Comparison of ENCODE assay signal across 1 cellular context in the genomic region with DNA sequence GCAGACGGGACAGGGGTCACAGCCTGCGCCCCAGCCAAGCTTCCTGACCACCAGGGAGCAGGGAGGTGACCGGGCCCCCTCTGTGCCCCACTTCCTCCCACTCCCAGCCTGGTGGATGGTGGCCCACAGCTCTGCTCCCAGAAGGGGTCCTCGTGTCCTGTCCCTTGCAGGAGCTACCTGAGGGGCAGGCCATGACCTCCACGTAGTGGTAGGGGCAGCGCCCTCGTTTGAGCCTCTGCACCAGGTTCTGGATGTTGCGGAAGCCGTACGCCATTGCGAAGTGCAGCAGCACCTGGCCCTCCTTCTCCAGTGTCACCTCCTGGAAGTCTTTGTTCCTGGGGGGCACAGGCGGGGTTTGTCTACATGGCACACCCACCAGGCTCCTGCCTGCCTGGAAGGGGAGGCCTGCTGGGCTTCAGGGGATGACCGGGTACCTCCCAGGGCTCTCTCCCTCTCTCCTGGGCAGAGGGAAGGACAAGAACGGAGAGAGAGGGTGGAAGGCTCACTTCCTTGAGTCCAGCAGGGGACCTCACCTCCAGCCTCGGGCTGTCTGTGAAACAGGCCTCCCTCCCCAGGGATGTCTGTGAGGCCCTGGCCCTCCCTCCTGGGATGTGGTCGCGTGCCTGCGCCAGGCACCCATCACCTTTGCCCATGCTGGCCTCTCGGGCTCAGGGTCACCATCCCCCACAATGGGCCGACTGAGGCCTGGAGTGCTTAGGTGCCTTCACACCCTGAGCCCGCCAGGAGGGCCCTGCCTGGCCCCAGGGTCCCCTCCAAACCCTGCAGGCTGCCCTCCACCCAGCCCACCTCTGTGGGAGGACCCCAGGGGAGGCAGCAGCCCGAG.
TF ChIP-seq lines count a peak whose summit lies in the region.

No MANE protein-coding gene starts in this region.

TF ChIP-seq in GM12878, 131 proteins besides CTCF, POLR2A, EP300 and RAD21:
- TF ChIP-seq, protein P1, sequence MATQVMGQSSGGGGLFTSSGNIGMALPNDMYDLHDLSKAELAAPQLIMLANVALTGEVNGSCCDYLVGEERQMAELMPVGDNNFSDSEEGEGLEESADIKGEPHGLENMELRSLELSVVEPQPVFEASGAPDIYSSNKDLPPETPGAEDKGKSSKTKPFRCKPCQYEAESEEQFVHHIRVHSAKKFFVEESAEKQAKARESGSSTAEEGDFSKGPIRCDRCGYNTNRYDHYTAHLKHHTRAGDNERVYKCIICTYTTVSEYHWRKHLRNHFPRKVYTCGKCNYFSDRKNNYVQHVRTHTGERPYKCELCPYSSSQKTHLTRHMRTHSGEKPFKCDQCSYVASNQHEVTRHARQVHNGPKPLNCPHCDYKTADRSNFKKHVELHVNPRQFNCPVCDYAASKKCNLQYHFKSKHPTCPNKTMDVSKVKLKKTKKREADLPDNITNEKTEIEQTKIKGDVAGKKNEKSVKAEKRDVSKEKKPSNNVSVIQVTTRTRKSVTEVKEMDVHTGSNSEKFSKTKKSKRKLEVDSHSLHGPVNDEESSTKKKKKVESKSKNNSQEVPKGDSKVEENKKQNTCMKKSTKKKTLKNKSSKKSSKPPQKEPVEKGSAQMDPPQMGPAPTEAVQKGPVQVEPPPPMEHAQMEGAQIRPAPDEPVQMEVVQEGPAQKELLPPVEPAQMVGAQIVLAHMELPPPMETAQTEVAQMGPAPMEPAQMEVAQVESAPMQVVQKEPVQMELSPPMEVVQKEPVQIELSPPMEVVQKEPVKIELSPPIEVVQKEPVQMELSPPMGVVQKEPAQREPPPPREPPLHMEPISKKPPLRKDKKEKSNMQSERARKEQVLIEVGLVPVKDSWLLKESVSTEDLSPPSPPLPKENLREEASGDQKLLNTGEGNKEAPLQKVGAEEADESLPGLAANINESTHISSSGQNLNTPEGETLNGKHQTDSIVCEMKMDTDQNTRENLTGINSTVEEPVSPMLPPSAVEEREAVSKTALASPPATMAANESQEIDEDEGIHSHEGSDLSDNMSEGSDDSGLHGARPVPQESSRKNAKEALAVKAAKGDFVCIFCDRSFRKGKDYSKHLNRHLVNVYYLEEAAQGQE (IDR thresholded peaks at IDR 0.05; ENCODE audit: low read depth, low read length): no peak
- TF ChIP-seq MXI1 (IDR thresholded peaks at IDR 0.05; ENCODE audit: low read depth, low read length): no peak
- TF ChIP-seq KDM1A (IDR thresholded peaks at IDR 0.05; ENCODE audit: borderline replicate concordance): no peak
- TF ChIP-seq ZNF217 (IDR thresholded peaks at IDR 0.05): no peak
- TF ChIP-seq CBX5 (IDR thresholded peaks at IDR 0.05; ENCODE audit: low read depth): no peak
- TF ChIP-seq, protein P2, sequence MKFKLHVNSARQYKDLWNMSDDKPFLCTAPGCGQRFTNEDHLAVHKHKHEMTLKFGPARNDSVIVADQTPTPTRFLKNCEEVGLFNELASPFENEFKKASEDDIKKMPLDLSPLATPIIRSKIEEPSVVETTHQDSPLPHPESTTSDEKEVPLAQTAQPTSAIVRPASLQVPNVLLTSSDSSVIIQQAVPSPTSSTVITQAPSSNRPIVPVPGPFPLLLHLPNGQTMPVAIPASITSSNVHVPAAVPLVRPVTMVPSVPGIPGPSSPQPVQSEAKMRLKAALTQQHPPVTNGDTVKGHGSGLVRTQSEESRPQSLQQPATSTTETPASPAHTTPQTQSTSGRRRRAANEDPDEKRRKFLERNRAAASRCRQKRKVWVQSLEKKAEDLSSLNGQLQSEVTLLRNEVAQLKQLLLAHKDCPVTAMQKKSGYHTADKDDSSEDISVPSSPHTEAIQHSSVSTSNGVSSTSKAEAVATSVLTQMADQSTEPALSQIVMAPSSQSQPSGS (IDR thresholded peaks at IDR 0.05; ENCODE audit: low read length): no peak
- TF ChIP-seq ZBED1 (IDR thresholded peaks at IDR 0.05; ENCODE audit: borderline replicate concordance): no peak
- TF ChIP-seq, protein P3, sequence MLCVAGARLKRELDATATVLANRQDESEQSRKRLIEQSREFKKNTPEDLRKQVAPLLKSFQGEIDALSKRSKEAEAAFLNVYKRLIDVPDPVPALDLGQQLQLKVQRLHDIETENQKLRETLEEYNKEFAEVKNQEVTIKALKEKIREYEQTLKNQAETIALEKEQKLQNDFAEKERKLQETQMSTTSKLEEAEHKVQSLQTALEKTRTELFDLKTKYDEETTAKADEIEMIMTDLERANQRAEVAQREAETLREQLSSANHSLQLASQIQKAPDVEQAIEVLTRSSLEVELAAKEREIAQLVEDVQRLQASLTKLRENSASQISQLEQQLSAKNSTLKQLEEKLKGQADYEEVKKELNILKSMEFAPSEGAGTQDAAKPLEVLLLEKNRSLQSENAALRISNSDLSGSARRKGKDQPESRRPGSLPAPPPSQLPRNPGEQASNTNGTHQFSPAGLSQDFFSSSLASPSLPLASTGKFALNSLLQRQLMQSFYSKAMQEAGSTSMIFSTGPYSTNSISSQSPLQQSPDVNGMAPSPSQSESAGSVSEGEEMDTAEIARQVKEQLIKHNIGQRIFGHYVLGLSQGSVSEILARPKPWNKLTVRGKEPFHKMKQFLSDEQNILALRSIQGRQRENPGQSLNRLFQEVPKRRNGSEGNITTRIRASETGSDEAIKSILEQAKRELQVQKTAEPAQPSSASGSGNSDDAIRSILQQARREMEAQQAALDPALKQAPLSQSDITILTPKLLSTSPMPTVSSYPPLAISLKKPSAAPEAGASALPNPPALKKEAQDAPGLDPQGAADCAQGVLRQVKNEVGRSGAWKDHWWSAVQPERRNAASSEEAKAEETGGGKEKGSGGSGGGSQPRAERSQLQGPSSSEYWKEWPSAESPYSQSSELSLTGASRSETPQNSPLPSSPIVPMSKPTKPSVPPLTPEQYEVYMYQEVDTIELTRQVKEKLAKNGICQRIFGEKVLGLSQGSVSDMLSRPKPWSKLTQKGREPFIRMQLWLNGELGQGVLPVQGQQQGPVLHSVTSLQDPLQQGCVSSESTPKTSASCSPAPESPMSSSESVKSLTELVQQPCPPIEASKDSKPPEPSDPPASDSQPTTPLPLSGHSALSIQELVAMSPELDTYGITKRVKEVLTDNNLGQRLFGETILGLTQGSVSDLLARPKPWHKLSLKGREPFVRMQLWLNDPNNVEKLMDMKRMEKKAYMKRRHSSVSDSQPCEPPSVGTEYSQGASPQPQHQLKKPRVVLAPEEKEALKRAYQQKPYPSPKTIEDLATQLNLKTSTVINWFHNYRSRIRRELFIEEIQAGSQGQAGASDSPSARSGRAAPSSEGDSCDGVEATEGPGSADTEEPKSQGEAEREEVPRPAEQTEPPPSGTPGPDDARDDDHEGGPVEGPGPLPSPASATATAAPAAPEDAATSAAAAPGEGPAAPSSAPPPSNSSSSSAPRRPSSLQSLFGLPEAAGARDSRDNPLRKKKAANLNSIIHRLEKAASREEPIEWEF (IDR thresholded peaks at IDR 0.05; ENCODE audit: insufficient replicate concordance, low read depth, low read length): no peak
- TF ChIP-seq, protein P4, sequence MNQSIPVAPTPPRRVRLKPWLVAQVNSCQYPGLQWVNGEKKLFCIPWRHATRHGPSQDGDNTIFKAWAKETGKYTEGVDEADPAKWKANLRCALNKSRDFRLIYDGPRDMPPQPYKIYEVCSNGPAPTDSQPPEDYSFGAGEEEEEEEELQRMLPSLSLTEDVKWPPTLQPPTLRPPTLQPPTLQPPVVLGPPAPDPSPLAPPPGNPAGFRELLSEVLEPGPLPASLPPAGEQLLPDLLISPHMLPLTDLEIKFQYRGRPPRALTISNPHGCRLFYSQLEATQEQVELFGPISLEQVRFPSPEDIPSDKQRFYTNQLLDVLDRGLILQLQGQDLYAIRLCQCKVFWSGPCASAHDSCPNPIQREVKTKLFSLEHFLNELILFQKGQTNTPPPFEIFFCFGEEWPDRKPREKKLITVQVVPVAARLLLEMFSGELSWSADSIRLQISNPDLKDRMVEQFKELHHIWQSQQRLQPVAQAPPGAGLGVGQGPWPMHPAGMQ (IDR thresholded peaks at IDR 0.05; ENCODE audit: borderline replicate concordance): no peak
- TF ChIP-seq SPI1 (IDR thresholded peaks at IDR 0.05; ENCODE audit: borderline replicate concordance, insufficient read depth, low read depth, low read length): no peak
- no peak for TF ChIP-seq FOS (IDR thresholded peaks at IDR 0.05; ENCODE audit: borderline replicate concordance, extremely low read depth, insufficient read length)
TF ChIP-seq in GM12878: peak in this region for 0.
